ENCODE assay signal across 16 cellular contexts in the genomic region with DNA sequence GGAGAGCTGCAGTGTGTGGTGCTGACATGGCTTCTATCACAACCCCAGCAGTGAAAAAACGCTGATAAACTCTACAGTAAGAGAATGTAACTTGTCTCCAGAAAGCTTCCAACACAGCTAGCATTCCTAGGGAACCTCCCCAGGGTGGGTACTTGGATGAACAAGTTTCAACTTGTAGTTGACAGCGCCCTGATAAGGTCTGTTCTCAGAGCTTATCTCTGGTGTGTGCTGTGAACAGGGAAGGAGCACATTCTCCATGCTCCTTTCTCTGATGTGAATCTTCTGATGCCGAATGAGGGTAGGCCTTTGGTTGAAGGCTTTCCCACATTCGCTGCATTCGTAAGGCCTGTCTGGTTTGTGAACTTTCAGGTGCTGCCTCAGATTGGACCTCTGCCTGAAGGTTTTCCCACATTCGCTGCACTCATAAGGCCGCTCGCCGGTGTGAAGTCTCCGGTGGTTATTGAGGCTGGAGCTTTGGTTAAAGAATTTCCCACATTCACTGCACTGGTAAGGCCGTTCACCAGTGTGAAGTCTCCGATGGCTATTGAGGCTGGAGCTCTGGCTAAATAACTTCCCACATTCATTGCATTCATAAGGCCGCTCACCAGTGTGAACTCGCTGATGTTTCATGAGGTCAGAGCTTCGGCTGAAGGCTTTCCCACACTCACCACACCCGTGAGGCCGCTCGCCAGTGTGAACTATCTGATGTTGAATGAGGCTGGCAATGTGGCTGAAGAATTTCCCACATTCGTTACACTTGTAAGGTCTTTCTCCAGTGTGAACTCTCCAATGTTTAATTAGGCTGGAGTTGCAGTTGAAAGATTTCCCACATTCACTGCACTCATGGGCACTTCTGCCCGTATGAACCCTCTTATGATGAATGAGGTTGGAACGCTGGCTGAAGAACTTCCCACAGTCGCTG. TPM values are rescaled to one million over a fixed set of nuclear protein-coding genes. Genes with fewer than 3 reads are reported as not detected.
DNase-seq lines count a peak whose midpoint lies in the region; ATAC-seq and TF ChIP-seq lines count a peak whose summit lies in the region.
"Had no signal": no experiment of that assay in that cellular context is flagged by ENCODE, and none has a peak within 500 bp of the region (broad histone marks: within the 10 kb centered on the region; RNA-seq: fewer than 3 reads in every experiment).

No MANE protein-coding gene starts in this region.

- no peak overlapping the region for H3K27ac ChIP-seq in mesendoderm (ENCODE audit: low read depth, low read length)
- H3K27ac ChIP-seq: PC-9 had no signal

- no peak overlapping the region for H2BK5ac ChIP-seq in mesendoderm (ENCODE audit: low read length)

- H3K79me2 ChIP-seq in mesendoderm (ENCODE audit: control insufficient read depth, insufficient read depth, low read length), result peaks cover 37% of the 10 kb centered on the region

- H3K4me3 ChIP-seq in adipocyte (ENCODE audit: low read length) (peak overlapping the region; percentile 39), mesendoderm (ENCODE audit: low read length) (peak overlapping the region; percentile 57)
- H3K4me3 ChIP-seq: HAP-1, PC-9 had no signal

- H3K9ac ChIP-seq in adipocyte (ENCODE audit: low read length) (no peak overlapping the region), mesendoderm (ENCODE audit: low read length) (no peak overlapping the region)

- intact Hi-C loops in activated CD8-positive, alpha-beta T cell treated with anti-CD3 and anti-CD28 coated beads for 36 hours (cut with micrococcal nuclease), result no loop called here

- no peak overlapping the region for H3K27ac Mint-ChIP-seq in activated CD8-positive, alpha-beta T cell treated with anti-CD3 and anti-CD28 coated beads, Interleukin-2, amount 10 ng/mL, durations not matched to agents 7 days and 5 days
- H3K27ac Mint-ChIP-seq in activated CD8-positive, alpha-beta T cell treated with anti-CD3 and anti-CD28 coated beads for 36 hours, result no peak overlapping the region
- H3K27ac Mint-ChIP-seq: CD4-positive, CD25-positive, alpha-beta regulatory T cell had no signal

- CTCF ChIA-PET in activated CD8-positive, alpha-beta T cell treated with anti-CD3 and anti-CD28 coated beads, Interleukin-2, amount 10 ng/mL, durations not matched to agents 7 days and 5 days (lab: Charles Lee), result no interaction called here
- CTCF ChIA-PET in activated CD8-positive, alpha-beta T cell treated with anti-CD3 and anti-CD28 coated beads for 36 hours (lab: Charles Lee), result no interaction called here

- H4K8ac ChIP-seq in mesendoderm (ENCODE audit: low read depth, low read length), result no peak overlapping the region

- H3K36me3 Mint-ChIP-seq in activated CD8-positive, alpha-beta T cell treated with anti-CD3 and anti-CD28 coated beads, Interleukin-2, amount 10 ng/mL, durations not matched to agents 7 days and 5 days (ENCODE audit: low read depth), result peaks cover 96% of the 10 kb centered on the region
- H3K36me3 Mint-ChIP-seq in activated CD8-positive, alpha-beta T cell treated with anti-CD3 and anti-CD28 coated beads for 36 hours (ENCODE audit: low read depth), result peaks cover 90% of the 10 kb centered on the region

- no peak overlapping the region for H2BK15ac ChIP-seq in mesendoderm (replicated peaks; ENCODE audit: low read depth)

- peaks cover 39% of the 10 kb centered on the region for H3K36me3 ChIP-seq in adipocyte (ENCODE audit: control insufficient read depth, insufficient read depth, low read length, severe bottlenecking)
- peaks cover 38% of the 10 kb centered on the region for H3K36me3 ChIP-seq in mesendoderm (ENCODE audit: control insufficient read depth, insufficient read depth, low read length)

- no peak overlapping the region for H3K4me3 Mint-ChIP-seq in activated CD8-positive, alpha-beta T cell treated with anti-CD3 and anti-CD28 coated beads, Interleukin-2, amount 10 ng/mL, durations not matched to agents 7 days and 5 days
- H3K4me3 Mint-ChIP-seq in activated CD8-positive, alpha-beta T cell treated with anti-CD3 and anti-CD28 coated beads for 36 hours, result no peak overlapping the region

- no peak overlapping the region for H2AK5ac ChIP-seq in mesendoderm (ENCODE audit: low read length)

- POLR2A ChIA-PET in activated CD8-positive, alpha-beta T cell treated with anti-CD3 and anti-CD28 coated beads, Interleukin-2, amount 10 ng/mL, durations not matched to agents 7 days and 5 days (lab: Charles Lee), result no interaction called here
- POLR2A ChIA-PET in activated CD8-positive, alpha-beta T cell treated with anti-CD3 and anti-CD28 coated beads for 36 hours (lab: Charles Lee), result interaction anchor here (1.1 kb wide), 1 partner anchor 57 kb away, joined by 3 read pairs; no protein-coding TSS in a partner anchor

- H2BK120ac ChIP-seq in mesendoderm (ENCODE audit: low read depth, low read length), result no peak overlapping the region

- H3K23ac ChIP-seq in mesendoderm (ENCODE audit: low read length), result no peak overlapping the region

- no peak overlapping the region for H3K4ac ChIP-seq in mesendoderm (ENCODE audit: low read depth, low read length)

- peaks cover 37% of the 10 kb centered on the region for H3K79me1 ChIP-seq in mesendoderm (ENCODE audit: low read length)

- H3K9me3 ChIP-seq in adipocyte (ENCODE audit: control insufficient read depth, low read length), result peaks cover 64% of the 10 kb centered on the region

- ATAC-seq in activated CD8-positive, alpha-beta T cell treated with anti-CD3 and anti-CD28 coated beads, Interleukin-2, amount 10 ng/mL, durations not matched to agents 7 days and 5 days, result no peak
- no peak for ATAC-seq in activated CD8-positive, alpha-beta T cell treated with anti-CD3 and anti-CD28 coated beads for 36 hours
- no peak for ATAC-seq in HG02588 (IDR thresholded peaks at IDR 0.05; ENCODE audit: unreplicated experiment)

- H3K4me1 ChIP-seq in adipocyte (ENCODE audit: control insufficient read depth, insufficient read depth, low read length), result peaks cover 8% of the 10 kb centered on the region
- H3K4me1 ChIP-seq in mesendoderm (ENCODE audit: control insufficient read depth, low read depth, low read length), result peaks cover 4% of the 10 kb centered on the region
- H3K4me1 ChIP-seq: HAP-1 had no signal

- H3K4me2 ChIP-seq in mesendoderm (ENCODE audit: low read length), result no peak overlapping the region
- H3K4me2 ChIP-seq: PC-9 had no signal

- H3K27me3 ChIP-seq in adipocyte (replicated peaks; ENCODE audit: control insufficient read depth, insufficient read depth, low read length) (no peaks in the 10 kb centered on the region), mesendoderm (ENCODE audit: insufficient read depth, low read length, poor library complexity) (no peaks in the 10 kb centered on the region)

- no peak overlapping the region for H3K18ac ChIP-seq in mesendoderm (ENCODE audit: low read length)

- peak; percentile 17 for DNase-seq in activated CD8-positive, alpha-beta T cell treated with anti-CD3 and anti-CD28 coated beads, Interleukin-2, amount 10 ng/mL, durations not matched to agents 7 days and 5 days
- no peak for DNase-seq in activated CD8-positive, alpha-beta T cell treated with anti-CD3 and anti-CD28 coated beads for 36 hours
- no peak for DNase-seq in adipocyte (ENCODE audit: low read depth)
- peak; percentile 58 for DNase-seq in mesendoderm
- no peak for DNase-seq in anterior cingulate cortex (lab: John Stamatoyannopoulos, UW)
- DNase-seq in NCI-H524 treated with DMSO at 0.1 percent for 48 hours (lab: John Stamatoyannopoulos, UW), result no peak
- DNase-seq in AG20443 (ENCODE audit: low spot score), result no peak
- DNase-seq: KG1, NCI-H1092, NCI-H1694, NCI-H345, NCI-H69, PC-9 had no signal

- H3K56ac ChIP-seq in mesendoderm (ENCODE audit: low read length), result no peak overlapping the region

- H4K5ac ChIP-seq in mesendoderm (ENCODE audit: low read length), result no peak overlapping the region

- peaks cover 75% of the 10 kb centered on the region for H3K9me3 Mint-ChIP-seq in activated CD8-positive, alpha-beta T cell treated with anti-CD3 and anti-CD28 coated beads, Interleukin-2, amount 10 ng/mL, durations not matched to agents 7 days and 5 days (ENCODE audit: insufficient read depth)
- peaks cover 71% of the 10 kb centered on the region for H3K9me3 Mint-ChIP-seq in activated CD8-positive, alpha-beta T cell treated with anti-CD3 and anti-CD28 coated beads for 36 hours

- no peak for TF ChIP-seq CTCF in activated CD8-positive, alpha-beta T cell treated with anti-CD3 and anti-CD28 coated beads for 36 hours (IDR thresholded peaks at IDR 0.05)

- no CpG with 5 or more reads among the region's 22 CpGs for WGBS in mesendoderm (ENCODE audit: extremely low coverage, insufficient coverage, low lambda C conversion rate)

- no peaks in the 10 kb centered on the region for H3K27me3 Mint-ChIP-seq in activated CD8-positive, alpha-beta T cell treated with anti-CD3 and anti-CD28 coated beads, Interleukin-2, amount 10 ng/mL, durations not matched to agents 7 days and 5 days (ENCODE audit: low read depth)
- H3K27me3 Mint-ChIP-seq in activated CD8-positive, alpha-beta T cell treated with anti-CD3 and anti-CD28 coated beads for 36 hours, result no peaks in the 10 kb centered on the region
- H3K27me3 Mint-ChIP-seq: CD4-positive, CD25-positive, alpha-beta regulatory T cell had no signal

- H3K4me1 Mint-ChIP-seq in activated CD8-positive, alpha-beta T cell treated with anti-CD3 and anti-CD28 coated beads, Interleukin-2, amount 10 ng/mL, durations not matched to agents 7 days and 5 days (ENCODE audit: low read depth), result peaks cover 30% of the 10 kb centered on the region
- H3K4me1 Mint-ChIP-seq in activated CD8-positive, alpha-beta T cell treated with anti-CD3 and anti-CD28 coated beads for 36 hours (ENCODE audit: low read depth), result peaks cover 18% of the 10 kb centered on the region

RNA-seq across cellular contexts. Expression of a gene that starts 5.9 kb away (rescaled TPM):
- 10 to 100 TPM; 13.7 to 14.2 TPM for total RNA-seq in activated CD8-positive, alpha-beta T cell treated with anti-CD3 and anti-CD28 coated beads, Interleukin-2, amount 10 ng/mL, durations not matched to agents 7 days and 5 days
- total RNA-seq in activated CD8-positive, alpha-beta T cell treated with anti-CD3 and anti-CD28 coated beads for 36 hours, result 1 to 10 TPM; 5.1 to 5.6 TPM
- polyA plus RNA-seq in mesendoderm (2013, experiment 1 of 2), result 5.9 TPM
- polyA plus RNA-seq in mesendoderm (2013, experiment 2 of 2), result 5.5 TPM

RNA-seq across cellular contexts. Expression of a gene that starts 31.4 kb away (rescaled TPM):
- total RNA-seq in activated CD8-positive, alpha-beta T cell treated with anti-CD3 and anti-CD28 coated beads, Interleukin-2, amount 10 ng/mL, durations not matched to agents 7 days and 5 days, result 1 to 10 TPM; 4.1 TPM
- total RNA-seq in activated CD8-positive, alpha-beta T cell treated with anti-CD3 and anti-CD28 coated beads for 36 hours, result 1 to 10 TPM; 4.2 to 4.4 TPM
- 3.2 TPM for polyA plus RNA-seq in mesendoderm (2013, experiment 1 of 2)
- polyA plus RNA-seq in mesendoderm (2013, experiment 2 of 2), result 3.3 TPM

RNA-seq across cellular contexts. Expression of a gene that starts 42.0 kb away (rescaled TPM):
- total RNA-seq in activated CD8-positive, alpha-beta T cell treated with anti-CD3 and anti-CD28 coated beads, Interleukin-2, amount 10 ng/mL, durations not matched to agents 7 days and 5 days, result 10 to 100 TPM; 76.2 to 81.8 TPM
- 100 to 1,000 TPM; 128 to 134 TPM for total RNA-seq in activated CD8-positive, alpha-beta T cell treated with anti-CD3 and anti-CD28 coated beads for 36 hours
- polyA plus RNA-seq in mesendoderm (2013, experiment 1 of 2), result 97.4 TPM
- 98.6 TPM for polyA plus RNA-seq in mesendoderm (2013, experiment 2 of 2)

Comparison
In these comparisons a context has a peak if more than half of its experiments do, and no peak if none do; other contexts are left out.
1. DNase-seq: peak in activated CD8-positive, alpha-beta T cell treated with anti-CD3 and anti-CD28 coated beads, Interleukin-2, amount 10 ng/mL, durations not matched to agents 7 days and 5 days (single experiment) and mesendoderm (single experiment); none in activated CD8-positive, alpha-beta T cell treated with anti-CD3 and anti-CD28 coated beads for 36 hours (single experiment), adipocyte (single experiment), anterior cingulate cortex (0 of 58), NCI-H524 treated with DMSO at 0.1 percent for 48 hours (single experiment) and AG20443 (single experiment).